ENCODE assay signal across 35 cellular contexts in the genomic region with DNA sequence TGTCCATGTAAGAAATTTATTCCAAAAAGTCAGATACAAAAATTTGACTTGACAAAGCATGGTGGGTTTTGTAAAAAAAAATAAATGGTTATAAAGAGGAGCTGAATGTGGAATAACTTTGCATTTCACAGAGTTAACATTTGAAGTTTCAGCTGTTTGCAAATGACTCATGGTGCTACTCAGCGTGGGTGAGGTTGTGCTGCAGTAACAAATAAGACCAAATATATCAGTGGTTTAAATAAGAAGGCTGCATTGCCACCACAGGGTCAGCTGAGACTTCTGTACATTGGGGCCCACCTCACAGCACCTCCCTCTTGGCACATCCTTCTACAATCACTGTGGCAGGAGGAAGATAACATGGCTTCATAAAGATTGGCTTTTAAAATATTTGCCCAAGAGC.
"Had no signal": no experiment of that assay in that cellular context is flagged by ENCODE, and none has a peak within 500 bp of the region (broad histone marks: within the 10 kb centered on the region; RNA-seq: fewer than 3 reads in every experiment).

No MANE protein-coding gene starts in this region.

- H3K27ac ChIP-seq: KMS-11 had no signal

- H3K9ac ChIP-seq: KMS-11 had no signal

- H3K4me3 ChIP-seq: MG63 had no signal

- H3K4me2 ChIP-seq: KMS-11 had no signal

- DNase-seq: Karpas-422, Kasumi-1, MG63, MM.1S, MV-4-11, NCI-H1048, NCI-H1092, NCI-H1092 treated with DMSO at 0.1 percent for 48 hours, NCI-H1105, NCI-H1105 treated with DMSO at 0.1 percent for 48 hours, NCI-H1417, NCI-H1436, NCI-H1436 treated with DMSO at 0.1 percent for 48 hours, NCI-H146, NCI-H1694, NCI-H1694 treated with DMSO at 0.1 percent for 48 hours, NCI-H187, NCI-H187 treated with DMSO at 0.1 percent for 48 hours, NCI-H1930, NCI-H2029, NCI-H2029 treated with DMSO at 0.1 percent for 48 hours, NCI-H2081, NCI-H2081 treated with DMSO at 0.1 percent for 48 hours, NCI-H2107, NCI-H2171, NCI-H2171 treated with DMSO at 0.1 percent for 48 hours, NCI-H2227 treated with DMSO at 0.1 percent for 48 hours, NCI-H226, NCI-H345, NCI-H446, NCI-H446 treated with DMSO at 0.1 percent for 48 hours, NCI-H510A, NCI-H510A treated with DMSO at 0.1 percent for 48 hours, NCI-H524 had no signal

- H3K36me3 ChIP-seq: MG63 had no signal
